In genomic region chr1:200524092-200524491, GRCh38 we compare ENCODE assay signal across 19 cellular contexts.
"Had no signal": no experiment of that assay in that cellular context is flagged by ENCODE, and none has a peak within 500 bp of the region (broad histone marks: within the 10 kb centered on the region; RNA-seq: fewer than 3 reads in every experiment).

No MANE protein-coding gene starts in this region.

- H3K36me3 ChIP-seq: heart right ventricle, left ventricle myocardium inferior, thyroid gland, upper lobe of right lung had no signal

- H3K4me1 Mint-ChIP-seq: activated CD4-positive, alpha-beta T cell treated with anti-CD3 and anti-CD28 coated beads, Interleukin-2, amount 10 ng/mL, durations not matched to agents 7 days and 5 days; activated CD8-positive, alpha-beta memory T cell treated with anti-CD3 and anti-CD28 coated beads, Interleukin-2, amount 10 ng/mL, durations not matched to agents 7 days and 5 days; natural killer cell had no signal

- ATAC-seq: activated CD8-positive, alpha-beta memory T cell treated with anti-CD3 and anti-CD28 coated beads, Interleukin-2, amount 10 ng/mL, durations not matched to agents 7 days and 5 days; activated CD8-positive, alpha-beta T cell treated with anti-CD3 and anti-CD28 coated beads for 36 hours; heart right ventricle; natural killer cell; right cardiac atrium; stimulated activated naive CD8-positive, alpha-beta T cell treated with anti-CD3 and anti-CD28 coated beads, Interleukin-15, Interleukin-2, amounts not matched to agents 100 U/mL and 50 U/mL, for 24 hours; upper lobe of right lung had no signal

- H3K79me2 ChIP-seq: parathyroid adenoma had no signal

- H3K9me3 Mint-ChIP-seq: activated CD4-positive, alpha-beta T cell treated with anti-CD3 and anti-CD28 coated beads, Interleukin-2, amount 10 ng/mL, durations not matched to agents 7 days and 5 days; activated CD8-positive, alpha-beta T cell treated with anti-CD3 and anti-CD28 coated beads for 36 hours; activated naive CD4-positive, alpha-beta T cell treated with anti-CD3 and anti-CD28 coated beads, Interleukin-2, amount 50 U/mL, for 24 hours; activated T-helper 1 cell treated with anti-CD3 and anti-CD28 coated beads, Interleukin-12 subunit alpha, Interleukin-12 subunit beta, Interleukin-2, Interleukin-4 antibody, amounts not matched to agents 30 ng/mL and 10 ng/mL and 1 ng/mL, durations not matched to agents 14 hours and 24 hours and 36 hours; natural killer cell had no signal

- H3K4me1 ChIP-seq: parathyroid adenoma had no signal

- H3K36me3 Mint-ChIP-seq: activated CD8-positive, alpha-beta memory T cell treated with anti-CD3 and anti-CD28 coated beads, Interleukin-2, amount 10 ng/mL, durations not matched to agents 7 days and 5 days; activated naive CD4-positive, alpha-beta T cell treated with anti-CD3 and anti-CD28 coated beads, Interleukin-2, amount 50 U/mL, for 24 hours; brain; natural killer cell had no signal

- H3K9ac ChIP-seq: parathyroid adenoma had no signal

- H3K9me3 ChIP-seq: heart right ventricle, left ventricle myocardium inferior, thyroid gland, upper lobe of right lung had no signal

- H3K27me3 ChIP-seq: thyroid gland, upper lobe of right lung had no signal

- H3K27me3 Mint-ChIP-seq: activated CD4-positive, alpha-beta T cell treated with anti-CD3 and anti-CD28 coated beads, Interleukin-2, amount 10 ng/mL, durations not matched to agents 7 days and 5 days; activated CD8-positive, alpha-beta T cell treated with anti-CD3 and anti-CD28 coated beads for 36 hours; activated naive CD4-positive, alpha-beta T cell treated with anti-CD3 and anti-CD28 coated beads, Interleukin-2, amount 50 U/mL, for 24 hours had no signal

- H3K4me3 ChIP-seq: heart right ventricle, left ventricle myocardium inferior, thyroid gland, upper lobe of right lung had no signal

- H2AFZ ChIP-seq: parathyroid adenoma had no signal

- H3K4me3 Mint-ChIP-seq: activated CD4-positive, alpha-beta T cell treated with anti-CD3 and anti-CD28 coated beads, Interleukin-2, amount 10 ng/mL, durations not matched to agents 7 days and 5 days; activated CD8-positive, alpha-beta memory T cell treated with anti-CD3 and anti-CD28 coated beads, Interleukin-2, amount 10 ng/mL, durations not matched to agents 7 days and 5 days; activated CD8-positive, alpha-beta T cell treated with anti-CD3 and anti-CD28 coated beads for 36 hours; activated naive CD4-positive, alpha-beta T cell treated with anti-CD3 and anti-CD28 coated beads, Interleukin-2, amount 50 U/mL, for 24 hours; activated T-helper 1 cell treated with anti-CD3 and anti-CD28 coated beads, Interleukin-12 subunit alpha, Interleukin-12 subunit beta, Interleukin-2, Interleukin-4 antibody, amounts not matched to agents 30 ng/mL and 10 ng/mL and 1 ng/mL, durations not matched to agents 14 hours and 24 hours and 36 hours; brain; natural killer cell had no signal

- H3K27ac ChIP-seq: heart right ventricle, left ventricle myocardium inferior, parathyroid adenoma, upper lobe of right lung had no signal

- H3K27ac Mint-ChIP-seq: activated CD4-positive, alpha-beta T cell treated with anti-CD3 and anti-CD28 coated beads, Interleukin-2, amount 10 ng/mL, durations not matched to agents 7 days and 5 days; activated CD8-positive, alpha-beta memory T cell treated with anti-CD3 and anti-CD28 coated beads, Interleukin-2, amount 10 ng/mL, durations not matched to agents 7 days and 5 days; activated CD8-positive, alpha-beta T cell treated with anti-CD3 and anti-CD28 coated beads for 36 hours; activated naive CD4-positive, alpha-beta T cell treated with anti-CD3 and anti-CD28 coated beads, Interleukin-2, amount 50 U/mL, for 24 hours; activated T-helper 1 cell treated with anti-CD3 and anti-CD28 coated beads, Interleukin-12 subunit alpha, Interleukin-12 subunit beta, Interleukin-2, Interleukin-4 antibody, amounts not matched to agents 30 ng/mL and 10 ng/mL and 1 ng/mL, durations not matched to agents 14 hours and 24 hours and 36 hours; brain; natural killer cell had no signal

- DNase-seq: activated CD4-positive, alpha-beta T cell treated with anti-CD3 and anti-CD28 coated beads, Interleukin-2, amount 10 ng/mL, durations not matched to agents 7 days and 5 days; activated CD4-positive, CD25-positive, alpha-beta regulatory T cell treated with anti-CD3 and anti-CD28 coated beads, Interleukin-2, amount 50 U/mL, for 72 hours; activated CD8-positive, alpha-beta memory T cell treated with anti-CD3 and anti-CD28 coated beads, Interleukin-2, amount 10 ng/mL, durations not matched to agents 7 days and 5 days; activated CD8-positive, alpha-beta T cell treated with anti-CD3 and anti-CD28 coated beads for 36 hours; activated gamma-delta T cell; aorta; heart right ventricle; left ventricle myocardium inferior; midbrain; natural killer cell; stimulated activated CD4-positive, alpha-beta T cell treated with anti-CD3 and anti-CD28 coated beads, Interleukin-4, amount 100 ng/mL, for 4 hours; stimulated activated naive CD8-positive, alpha-beta T cell treated with anti-CD3 and anti-CD28 coated beads, Interleukin-15, Interleukin-2, amounts not matched to agents 100 U/mL and 50 U/mL, for 24 hours; upper lobe of right lung had no signal
